ENCODE assay signal across 6 cellular contexts in genomic region chr4:5473125-5473524, GRCh38.
"Had no signal": no experiment of that assay in that cellular context is flagged by ENCODE, and none has a peak within 500 bp of the region (broad histone marks: within the 10 kb centered on the region; RNA-seq: fewer than 3 reads in every experiment).

No MANE protein-coding gene starts in this region.

- H3K4me3 ChIP-seq: GM23338, K562 had no signal

- H3K4me2 ChIP-seq: GM23338 had no signal

- H3K27ac ChIP-seq: HL-60 had no signal

- H2AFZ ChIP-seq: GM23338 had no signal

- DNase-seq: H9, HCEC 1CT had no signal

- ATAC-seq: GM23338, HepG2, K562 had no signal
